In the genomic region with DNA sequence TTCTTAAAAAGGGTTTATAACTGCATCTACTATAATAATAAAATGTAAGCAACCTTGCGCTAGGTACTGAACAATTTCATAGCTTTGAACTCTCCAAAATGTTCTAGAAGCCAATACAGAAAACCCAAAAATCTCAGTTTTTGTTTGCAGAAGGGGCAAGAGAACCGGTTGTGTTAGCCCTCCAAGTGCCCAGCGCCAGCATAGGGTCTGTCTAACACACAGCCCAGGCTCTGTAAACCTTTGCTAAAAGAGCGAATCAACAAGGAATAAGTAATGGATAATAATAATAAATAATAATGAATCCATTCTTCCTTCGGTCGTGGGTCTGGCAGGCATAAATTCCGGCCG, we compare ENCODE assay signal across 8 cellular contexts. TPM values are rescaled to one million over a fixed set of nuclear protein-coding genes. Genes with fewer than 3 reads are reported as not detected.
DNase-seq lines count a peak whose midpoint lies in the region; ATAC-seq and TF ChIP-seq lines count a peak whose summit lies in the region.

No MANE protein-coding gene starts in this region.

- peaks cover 8% of the 10 kb centered on the region for H3K36me3 ChIP-seq in MG63

- peaks cover 34% of the 10 kb centered on the region for H3K36me3 Mint-ChIP-seq in stimulated activated effector memory CD8-positive, alpha-beta T cell treated with anti-CD3 and anti-CD28 coated beads, Interleukin-12 subunit alpha, Interleukin-12 subunit beta, amount 100 ng/mL, for 72 hours

- H3K27ac Mint-ChIP-seq in stimulated activated effector memory CD8-positive, alpha-beta T cell treated with anti-CD3 and anti-CD28 coated beads, Interleukin-12 subunit alpha, Interleukin-12 subunit beta, amount 100 ng/mL, for 72 hours = no peak overlapping the region

- peak; percentile 50 for DNase-seq in NCI-H2227 (lab: John Stamatoyannopoulos, UW; ENCODE audit: unreplicated experiment)
- no peak for DNase-seq in NCI-H2227 treated with DMSO at 0.1 percent for 48 hours (lab: John Stamatoyannopoulos, UW)
- DNase-seq in MG63 = no peak
- DNase-seq in epithelial cell of proximal tubule (ENCODE audit: low read depth) = no peak
- no peak for DNase-seq in stimulated activated effector memory CD8-positive, alpha-beta T cell treated with anti-CD3 and anti-CD28 coated beads, Interleukin-12 subunit alpha, Interleukin-12 subunit beta, amount 100 ng/mL, for 72 hours (ENCODE audit: low spot score in 2 of 2)
- no peak for DNase-seq in D341Med (ENCODE audit: low spot score)
- DNase-seq in middle frontal gyrus (ENCODE audit: extremely low spot score, low spot score) = no peak
- no peak for DNase-seq in globus pallidus (ENCODE audit: low spot score)

- peak overlapping the region; percentile 29 for H3K4me3 Mint-ChIP-seq in stimulated activated effector memory CD8-positive, alpha-beta T cell treated with anti-CD3 and anti-CD28 coated beads, Interleukin-12 subunit alpha, Interleukin-12 subunit beta, amount 100 ng/mL, for 72 hours

- ATAC-seq in stimulated activated effector memory CD8-positive, alpha-beta T cell treated with anti-CD3 and anti-CD28 coated beads, Interleukin-12 subunit alpha, Interleukin-12 subunit beta, amount 100 ng/mL, for 72 hours = no peak

- H3K27me3 ChIP-seq in MG63 = no peaks in the 10 kb centered on the region

- no peaks in the 10 kb centered on the region for H3K9me3 ChIP-seq in MG63

- no peaks in the 10 kb centered on the region for H3K9me3 Mint-ChIP-seq in stimulated activated effector memory CD8-positive, alpha-beta T cell treated with anti-CD3 and anti-CD28 coated beads, Interleukin-12 subunit alpha, Interleukin-12 subunit beta, amount 100 ng/mL, for 72 hours

- H3K4me1 Mint-ChIP-seq in stimulated activated effector memory CD8-positive, alpha-beta T cell treated with anti-CD3 and anti-CD28 coated beads, Interleukin-12 subunit alpha, Interleukin-12 subunit beta, amount 100 ng/mL, for 72 hours = peaks cover 6% of the 10 kb centered on the region

- H3K4me3 ChIP-seq in MG63 (peak overlapping the region; percentile 57), epithelial cell of proximal tubule (ENCODE audit: low read depth, low read length) (peak overlapping the region; percentile 68)

- TF ChIP-seq CTCF in epithelial cell of proximal tubule (conservative IDR thresholded peaks at IDR 0.05; ENCODE audit: low read depth, low read length) = no peak

RNA-seq across cellular contexts. Expression of a gene that starts 0.3 kb away (rescaled TPM):
- 4.9 and 11.6 TPM in 2 replicates for total RNA-seq in MG63 (2014; rRNA removed; shearing (Covaris generic); ENCODE audit: low replicate concordance)
- 8.5 and 21.8 TPM in 2 replicates for total RNA-seq in epithelial cell of proximal tubule
